In genomic region chr6:124260337-124260736, GRCh38 we compare ENCODE assay signal across 1 cellular context.
TF ChIP-seq lines count a peak whose summit lies in the region.

No MANE protein-coding gene starts in this region.

TF ChIP-seq in WTC11, 78 proteins besides CTCF, POLR2A, EP300 and RAD21 (continued from another document):
- TF ChIP-seq ATF2 (CRISPR knock-in tag; IDR thresholded peaks at IDR 0.05; ENCODE audit: borderline replicate concordance, low read depth) (no peak), MXD4 (CRISPR knock-in tag; IDR thresholded peaks at IDR 0.05; ENCODE audit: borderline replicate concordance) (no peak), TEAD1 (CRISPR knock-in tag; IDR thresholded peaks at IDR 0.05) (no peak), TP53 (CRISPR knock-in tag; IDR thresholded peaks at IDR 0.05) (no peak), ZNF396 (CRISPR knock-in tag; IDR thresholded peaks at IDR 0.05; ENCODE audit: borderline replicate concordance) (no peak), OVOL2 (CRISPR knock-in tag; IDR thresholded peaks at IDR 0.05; ENCODE audit: borderline replicate concordance) (no peak), JAZF1 (CRISPR knock-in tag; IDR thresholded peaks at IDR 0.05) (no peak), JUN (CRISPR knock-in tag; IDR thresholded peaks at IDR 0.05) (no peak), ATF6 (CRISPR knock-in tag; IDR thresholded peaks at IDR 0.05) (no peak), ZSCAN18 (CRISPR knock-in tag; IDR thresholded peaks at IDR 0.05) (no peak), GRHL2 (CRISPR knock-in tag; IDR thresholded peaks at IDR 0.05; ENCODE audit: insufficient replicate concordance, severe bottlenecking) (no peak)
